31 cellular contexts compared by ENCODE assay signal in genomic region chr2:234163510-234163909, GRCh38.
DNase-seq lines count a peak whose midpoint lies in the region; ATAC-seq and TF ChIP-seq lines count a peak whose summit lies in the region.
"Had no signal": no experiment of that assay in that cellular context is flagged by ENCODE, and none has a peak within 500 bp of the region (broad histone marks: within the 10 kb centered on the region; RNA-seq: fewer than 3 reads in every experiment).

No MANE protein-coding gene starts in this region.

- H3K9ac ChIP-seq in BLaER1: peak overlapping the region; percentile 90
- H3K9ac ChIP-seq: GM23248 had no signal

- no peak overlapping the region for H3K4me3 Mint-ChIP-seq in T-helper 1 cell treated with Interleukin-12 subunit alpha and Interleukin-12 subunit beta and Interleukin-4 antibody, amounts not matched to agents 30 μg/mL and 1 μg/mL, for 36 hours
- no peak overlapping the region for H3K4me3 Mint-ChIP-seq in mesothelial cell of epicardium
- H3K4me3 Mint-ChIP-seq: CD8-positive, alpha-beta T cell; natural killer cell had no signal

- peak overlapping the region; percentile 92 for H3K4me2 ChIP-seq in BLaER1

- H3K36me3 Mint-ChIP-seq in T-helper 1 cell treated with Interleukin-12 subunit alpha and Interleukin-12 subunit beta and Interleukin-4 antibody, amounts not matched to agents 30 μg/mL and 1 μg/mL, for 36 hours (ENCODE audit: low read depth): peaks cover 2% of the 10 kb centered on the region
- no peaks in the 10 kb centered on the region for H3K36me3 Mint-ChIP-seq in mesothelial cell of epicardium
- H3K36me3 Mint-ChIP-seq: CD8-positive, alpha-beta T cell; natural killer cell had no signal

- H3K4me1 Mint-ChIP-seq in T-helper 1 cell treated with Interleukin-12 subunit alpha and Interleukin-12 subunit beta and Interleukin-4 antibody, amounts not matched to agents 30 μg/mL and 1 μg/mL, for 36 hours (ENCODE audit: low read depth): peaks cover 17% of the 10 kb centered on the region
- H3K4me1 Mint-ChIP-seq in mesothelial cell of epicardium: peaks cover 58% of the 10 kb centered on the region

- no peak for DNase-seq in T-helper 1 cell
- DNase-seq in Panc1 (ENCODE audit: low read depth, low spot score): no peak
- DNase-seq in mesothelial cell of epicardium (ENCODE audit: low spot score in 2 of 2, unreplicated experiment in 2 of 2): no peak
- DNase-seq in NCI-H1417 (lab: John Stamatoyannopoulos, UW): no peak
- no peak for DNase-seq in posterior cingulate gyrus
- DNase-seq in NCI-H446 (lab: John Stamatoyannopoulos, UW): no peak
- DNase-seq: 8988T; activated naive CD4-positive, alpha-beta T cell; activated T-cell treated with anti-CD3 and anti-CD28 coated beads, Interleukin-2, amount 50 U/mL, for 1 hour; amygdala; brain microvascular endothelial cell; CD8-positive, alpha-beta T cell; DMS 273 treated with DMSO at 0.1 percent for 48 hours; foreskin fibroblast; GM23248; head of caudate nucleus; Kasumi-1; kidney; left ventricle myocardium superior; MV-4-11; natural killer cell; NCI-H1436 treated with DMSO at 0.1 percent for 48 hours; NCI-H2107; NCI-H345; NCI-H748 treated with DMSO at 0.1 percent for 48 hours; RPMI8226; SJCRH30; stimulated activated naive CD4-positive, alpha-beta T cell treated with Interleukin-2 at 50 U/mL for 16 hours had no signal

- H3K9me3 ChIP-seq in BLaER1: peaks cover 11% of the 10 kb centered on the region; the same call in 1 of the 2 replicates
- no peaks in the 10 kb centered on the region for H3K9me3 ChIP-seq in Panc1 (ENCODE audit: control insufficient read depth, insufficient read depth, low read depth, low read length)
- H3K9me3 ChIP-seq: esophagus muscularis mucosa, SJCRH30 had no signal

- no peaks in the 10 kb centered on the region for H3K27me3 Mint-ChIP-seq in T-helper 1 cell treated with Interleukin-12 subunit alpha and Interleukin-12 subunit beta and Interleukin-4 antibody, amounts not matched to agents 30 μg/mL and 1 μg/mL, for 36 hours (ENCODE audit: low read depth)
- no peaks in the 10 kb centered on the region for H3K27me3 Mint-ChIP-seq in mesothelial cell of epicardium (ENCODE audit: low read depth)

- H3K27ac ChIP-seq in BLaER1: peak overlapping the region; percentile 86
- peak overlapping the region; percentile 61 for H3K27ac ChIP-seq in Panc1 (ENCODE audit: low read length)
- H3K27ac ChIP-seq: brain microvascular endothelial cell, esophagus muscularis mucosa, GM23248, SJCRH30 had no signal

- CTCF ChIA-PET in Panc1 (lab: Charles Lee): no interaction called here

- H3K4me3 ChIP-seq in BLaER1: peak overlapping the region; percentile 66
- no peak overlapping the region for H3K4me3 ChIP-seq in Panc1 (ENCODE audit: low read depth in 2 of 2, low read length in 2 of 2)
- H3K4me3 ChIP-seq: esophagus muscularis mucosa, GM23248, SJCRH30 had no signal

- H3K27ac Mint-ChIP-seq in T-helper 1 cell treated with Interleukin-12 subunit alpha and Interleukin-12 subunit beta and Interleukin-4 antibody, amounts not matched to agents 30 μg/mL and 1 μg/mL, for 36 hours: peak overlapping the region; percentile 13
- H3K27ac Mint-ChIP-seq in mesothelial cell of epicardium: peak overlapping the region; percentile 57

- no peaks in the 10 kb centered on the region for H3K27me3 ChIP-seq in BLaER1
- H3K27me3 ChIP-seq in Panc1 (ENCODE audit: control insufficient read depth, insufficient read depth, low read length): no peaks in the 10 kb centered on the region
- H3K27me3 ChIP-seq: brain microvascular endothelial cell, SJCRH30 had no signal

- in situ Hi-C loops in Panc1 (cut with HindIII; ENCODE audit: low pct_unique_long_range_greater_than_20kb, low sequenced_read_pairs): no loop called here

- H4K20me1 ChIP-seq in BLaER1: no peaks in the 10 kb centered on the region

- intact Hi-C loops in Panc1 (cut with micrococcal nuclease; ENCODE audit: unreplicated experiment): no loop called here
- intact Hi-C loops in posterior cingulate gyrus (cut with DNase I): no loop called here

- H3K36me3 ChIP-seq in BLaER1 (no peaks in the 10 kb centered on the region), Panc1 (ENCODE audit: control insufficient read depth, insufficient read depth, low read length) (no peaks in the 10 kb centered on the region)
- H3K36me3 ChIP-seq: brain microvascular endothelial cell, esophagus muscularis mucosa, SJCRH30 had no signal

- H3K9me3 Mint-ChIP-seq in T-helper 1 cell treated with Interleukin-12 subunit alpha and Interleukin-12 subunit beta and Interleukin-4 antibody, amounts not matched to agents 30 μg/mL and 1 μg/mL, for 36 hours: no peaks in the 10 kb centered on the region
- no peaks in the 10 kb centered on the region for H3K9me3 Mint-ChIP-seq in mesothelial cell of epicardium
- H3K9me3 Mint-ChIP-seq: CD8-positive, alpha-beta T cell; natural killer cell had no signal

- no peak for TF ChIP-seq CTCF in Panc1 (IDR thresholded peaks at IDR 0.05)
- TF ChIP-seq CTCF in mesothelial cell of epicardium (IDR thresholded peaks at IDR 0.05; ENCODE audit: unreplicated experiment): no peak

- POLR2A ChIA-PET in Panc1 (lab: Charles Lee): interaction anchor here (0.6 kb wide), 1 partner anchor 11 kb away, joined by 3 read pairs; no protein-coding TSS in a partner anchor

- no TSS peak for BruUV-seq in Panc1 (replicated peaks; lab: Mats Ljungman, UMichigan)

- H3K4me1 ChIP-seq in BLaER1: peaks cover 81% of the 10 kb centered on the region
- H3K4me1 ChIP-seq in Panc1 (ENCODE audit: control insufficient read depth, insufficient read depth, low read length): peaks cover 12% of the 10 kb centered on the region
- H3K4me1 ChIP-seq: esophagus muscularis mucosa had no signal

- no peak for ATAC-seq in Panc1
- ATAC-seq: CD8-positive, alpha-beta T cell; left ventricle myocardium superior had no signal
